ENCODE assay signal across 1 cellular context in genomic region chr10:77661674-77662073, GRCh38.
TF ChIP-seq lines count a peak whose summit lies in the region.

No MANE protein-coding gene starts in this region.

TF ChIP-seq in WTC11, 78 proteins besides CTCF, POLR2A, EP300 and RAD21 (continued from another document):
- TF ChIP-seq FOXP4 (CRISPR knock-in tag; IDR thresholded peaks at IDR 0.05) (no peak), ETV6 (CRISPR knock-in tag; IDR thresholded peaks at IDR 0.05) (no peak), USF1 (CRISPR knock-in tag; IDR thresholded peaks at IDR 0.05) (no peak), MYBL2 (CRISPR knock-in tag; IDR thresholded peaks at IDR 0.05) (no peak), ZNF219 (CRISPR knock-in tag; IDR thresholded peaks at IDR 0.05; ENCODE audit: borderline replicate concordance) (no peak), GRHL2 (CRISPR knock-in tag; IDR thresholded peaks at IDR 0.05; ENCODE audit: insufficient replicate concordance, severe bottlenecking) (no peak)
